8 cellular contexts compared by ENCODE assay signal in the genomic region with DNA sequence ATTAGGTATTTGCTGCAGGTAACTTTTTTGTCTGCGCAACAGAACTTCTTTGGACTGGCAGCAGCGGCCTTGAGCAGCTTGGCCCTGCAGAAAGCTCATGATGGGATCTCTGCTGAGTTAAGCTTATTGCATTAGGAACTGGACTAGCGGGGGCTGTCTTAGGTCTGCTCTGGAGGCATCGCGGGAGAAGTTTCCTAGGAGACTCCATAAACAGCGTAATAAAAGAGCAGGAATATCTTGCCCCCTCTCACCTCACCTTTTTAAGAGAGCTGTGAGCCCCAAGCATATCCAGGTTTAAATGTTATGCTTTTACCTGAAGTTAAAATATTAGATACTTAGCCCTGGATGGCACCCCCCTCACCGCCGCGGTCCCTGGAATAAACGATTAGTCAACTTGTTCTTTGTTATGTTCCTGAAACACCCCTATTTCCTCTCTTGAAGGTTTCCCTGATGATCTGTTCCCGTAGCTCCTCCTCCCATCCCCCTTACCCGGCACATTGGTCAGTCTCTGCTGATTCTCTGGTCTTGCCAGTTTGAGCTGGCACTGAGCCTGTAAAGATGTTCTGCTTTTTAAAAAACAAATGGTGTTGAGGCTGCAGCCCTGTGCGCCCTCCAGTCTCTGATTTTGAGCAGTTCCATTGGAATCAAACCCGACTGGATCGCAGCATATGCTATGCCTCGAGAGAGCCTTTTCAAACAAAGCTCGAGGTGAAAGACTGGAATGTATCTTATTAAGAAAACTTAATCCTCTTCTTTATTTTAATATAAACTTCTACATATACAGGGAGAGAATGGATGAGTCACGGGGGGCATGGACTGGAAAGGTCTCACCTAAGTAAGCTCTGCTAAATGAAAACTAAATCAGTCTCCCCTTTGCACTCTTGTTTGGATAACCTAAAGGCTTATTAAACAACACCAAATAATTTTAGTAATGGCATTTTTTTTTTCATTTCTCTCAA. TPM values are rescaled to one million over a fixed set of nuclear protein-coding genes. Genes with fewer than 3 reads are reported as not detected.
DNase-seq lines count a peak whose midpoint lies in the region; ATAC-seq and TF ChIP-seq lines count a peak whose summit lies in the region.

No MANE protein-coding gene starts in this region.

- peak overlapping the region; percentile 76 for H3K27ac Mint-ChIP-seq in activated T-helper 2 cell treated with anti-CD3 and anti-CD28 coated beads, Interferon-gamma antibody, Interleukin-2, Interleukin-4, amounts not matched to agents 10 μg/mL and 5 μg/mL and 100 μg/mL, durations not matched to agents 14 hours and 24 hours and 36 hours

- intact Hi-C loops in activated T-helper 2 cell treated with anti-CD3 and anti-CD28 coated beads, Interferon-gamma antibody, Interleukin-2, Interleukin-4, amounts not matched to agents 10 μg/mL and 5 μg/mL and 100 μg/mL, durations not matched to agents 14 hours and 24 hours and 36 hours (cut with micrococcal nuclease): loop anchor here (5.0 kb wide), 1 partner anchor 88 kb away; no protein-coding TSS in a partner anchor

- H3K4me1 Mint-ChIP-seq in activated T-helper 2 cell treated with anti-CD3 and anti-CD28 coated beads, Interferon-gamma antibody, Interleukin-2, Interleukin-4, amounts not matched to agents 10 μg/mL and 5 μg/mL and 100 μg/mL, durations not matched to agents 14 hours and 24 hours and 36 hours (ENCODE audit: low read depth): peaks cover 46% of the 10 kb centered on the region

- peaks cover 32% of the 10 kb centered on the region for H3K4me1 ChIP-seq in osteoblast (ENCODE audit: insufficient read depth, low read length)

- H2AFZ ChIP-seq in osteoblast (ENCODE audit: low read length): no peak overlapping the region

- peaks cover 27% of the 10 kb centered on the region for H3K36me3 Mint-ChIP-seq in activated T-helper 2 cell treated with anti-CD3 and anti-CD28 coated beads, Interferon-gamma antibody, Interleukin-2, Interleukin-4, amounts not matched to agents 10 μg/mL and 5 μg/mL and 100 μg/mL, durations not matched to agents 14 hours and 24 hours and 36 hours (ENCODE audit: low read depth)

- no peak for ATAC-seq in GM19455 (IDR thresholded peaks at IDR 0.05; ENCODE audit: unreplicated experiment)
- no peak for ATAC-seq in GM18519 (IDR thresholded peaks at IDR 0.05; ENCODE audit: low FRiP score, unreplicated experiment)

- no peaks in the 10 kb centered on the region for H3K9me3 Mint-ChIP-seq in activated T-helper 2 cell treated with anti-CD3 and anti-CD28 coated beads, Interferon-gamma antibody, Interleukin-2, Interleukin-4, amounts not matched to agents 10 μg/mL and 5 μg/mL and 100 μg/mL, durations not matched to agents 14 hours and 24 hours and 36 hours

- H3K36me3 ChIP-seq in osteoblast (ENCODE audit: insufficient read depth, low read length): peaks cover 3% of the 10 kb centered on the region

- H3K9me3 ChIP-seq in osteoblast (ENCODE audit: low read depth, low read length): no peaks in the 10 kb centered on the region

- no peaks in the 10 kb centered on the region for H3K27me3 ChIP-seq in osteoblast (ENCODE audit: insufficient read depth, low read length)

- H3K4me2 ChIP-seq in osteoblast (ENCODE audit: insufficient read depth, low read length): peak overlapping the region; percentile 96

- peaks cover 1% of the 10 kb centered on the region for H3K27me3 Mint-ChIP-seq in activated T-helper 2 cell treated with anti-CD3 and anti-CD28 coated beads, Interferon-gamma antibody, Interleukin-2, Interleukin-4, amounts not matched to agents 10 μg/mL and 5 μg/mL and 100 μg/mL, durations not matched to agents 14 hours and 24 hours and 36 hours (ENCODE audit: low read depth)

- peak overlapping the region; percentile 86 for H3K4me3 Mint-ChIP-seq in activated T-helper 2 cell treated with anti-CD3 and anti-CD28 coated beads, Interferon-gamma antibody, Interleukin-2, Interleukin-4, amounts not matched to agents 10 μg/mL and 5 μg/mL and 100 μg/mL, durations not matched to agents 14 hours and 24 hours and 36 hours (ENCODE audit: low read depth)

- no peak for TF ChIP-seq CTCF in osteoblast (IDR thresholded peaks at IDR 0.05; ENCODE audit: extremely low read depth, low read depth, low read length)

- H3K27ac ChIP-seq in osteoblast (ENCODE audit: low read depth, low read length): peak overlapping the region; percentile 83

- peak; percentile 4 for DNase-seq in NCI-H146 (lab: John Stamatoyannopoulos, UW)
- no peak for DNase-seq in NCI-H146 treated with DMSO at 0.1 percent for 48 hours (lab: John Stamatoyannopoulos, UW; ENCODE audit: unreplicated experiment)
- DNase-seq in MV-4-11 (lab: John Stamatoyannopoulos, UW): peak; percentile 85
- DNase-seq in activated T-helper 2 cell treated with anti-CD3 and anti-CD28 coated beads, Interferon-gamma antibody, Interleukin-2, Interleukin-4, amounts not matched to agents 10 μg/mL and 5 μg/mL and 100 μg/mL, durations not matched to agents 14 hours and 24 hours and 36 hours (ENCODE audit: low spot score): no peak
- peak; percentile 83 for DNase-seq in glomerular visceral epithelial cell (ENCODE audit: extremely low spot score)
- DNase-seq in osteoblast (ENCODE audit: insufficient read length, low spot score, missing footprints): peak; percentile 97

- peaks cover 40% of the 10 kb centered on the region for H4K20me1 ChIP-seq in osteoblast (ENCODE audit: insufficient read depth, low read length)

- peak overlapping the region; percentile 82 for H3K4me3 ChIP-seq in osteoblast (ENCODE audit: insufficient read depth, low read length)

- peaks cover 60% of the 10 kb centered on the region for H3K79me2 ChIP-seq in osteoblast (ENCODE audit: insufficient read depth, low read length)

RNA-seq across cellular contexts. Expression of a gene that starts 1.9 kb away (rescaled TPM):
- 36.7 and 41.4 TPM in 2 replicates for total RNA-seq in activated T-helper 2 cell treated with anti-CD3 and anti-CD28 coated beads, Interferon-gamma antibody, Interleukin-2, Interleukin-4, amounts not matched to agents 10 μg/mL and 5 μg/mL and 100 μg/mL, durations not matched to agents 14 hours and 24 hours and 36 hours
- 12.7 and 14.1 TPM in 2 replicates for total RNA-seq in osteoblast

RNA-seq across cellular contexts. Expression of a gene that starts 58.7 kb away (rescaled TPM):
- total RNA-seq in activated T-helper 2 cell treated with anti-CD3 and anti-CD28 coated beads, Interferon-gamma antibody, Interleukin-2, Interleukin-4, amounts not matched to agents 10 μg/mL and 5 μg/mL and 100 μg/mL, durations not matched to agents 14 hours and 24 hours and 36 hours: 11.4 and 12.5 TPM in 2 replicates
- 4.4 and 4.7 TPM in 2 replicates for total RNA-seq in osteoblast

Comparison
In these comparisons a context has a peak if more than half of its experiments do, and no peak if none do; other contexts are left out.
1. DNase-seq: peak in NCI-H146 (single experiment), MV-4-11 (single experiment), glomerular visceral epithelial cell (single experiment) and osteoblast (single experiment); none in NCI-H146 treated with DMSO at 0.1 percent for 48 hours (single experiment) and activated T-helper 2 cell treated with anti-CD3 and anti-CD28 coated beads, Interferon-gamma antibody, Interleukin-2, Interleukin-4, amounts not matched to agents 10 μg/mL and 5 μg/mL and 100 μg/mL, durations not matched to agents 14 hours and 24 hours and 36 hours (single experiment).